In genomic region chr16:4499196-4499555, GRCh38 we compare ENCODE assay signal across 27 cellular contexts. TPM values are rescaled to one million over a fixed set of nuclear protein-coding genes. Genes with fewer than 3 reads are reported as not detected.
DNase-seq lines count a peak whose midpoint lies in the region; ATAC-seq and TF ChIP-seq lines count a peak whose summit lies in the region.
"Had no signal": no experiment of that assay in that cellular context is flagged by ENCODE, and none has a peak within 500 bp of the region (broad histone marks: within the 10 kb centered on the region; RNA-seq: fewer than 3 reads in every experiment).

No MANE protein-coding gene starts in this region.

- H3K9me3 ChIP-seq in CD8-positive, alpha-beta T cell (ENCODE audit: low read length) = no peaks in the 10 kb centered on the region
- no peaks in the 10 kb centered on the region for H3K9me3 ChIP-seq in T-helper 17 cell (ENCODE audit: control insufficient read depth, low read length, poor library complexity, severe bottlenecking)
- no peaks in the 10 kb centered on the region for H3K9me3 ChIP-seq in esophagus (ENCODE audit: control insufficient read depth in 2 of 2, insufficient read depth in 1 of 2, low read depth in 1 of 2, low read length in 1 of 2)
- H3K9me3 ChIP-seq: gastroesophageal sphincter, left ventricle myocardium inferior, tibial nerve had no signal

- CTCF ChIA-PET in CD8-positive, alpha-beta T cell (lab: Charles Lee) = interaction anchor here (2.1 kb wide), 1 partner anchor 9 kb away, joined by 7 read pairs; no protein-coding TSS in a partner anchor

- no peak for TF ChIP-seq CTCF in CD8-positive, alpha-beta T cell (IDR thresholded peaks at IDR 0.05)

- POLR2A ChIA-PET in CD8-positive, alpha-beta T cell (lab: Charles Lee) = interaction anchor here (3.3 kb wide), 1 partner anchor 9 kb away, joined by 20 read pairs; no protein-coding TSS in a partner anchor

- no peak overlapping the region for H3K4me3 ChIP-seq in CD8-positive, alpha-beta T cell (ENCODE audit: low read depth, low read length)
- no peak overlapping the region for H3K4me3 ChIP-seq in esophagus (ENCODE audit: low read depth in 1 of 2, low read length in 2 of 2)
- H3K4me3 ChIP-seq: gastroesophageal sphincter, left ventricle myocardium inferior, tibial nerve had no signal

- peaks cover 50% of the 10 kb centered on the region for H3K36me3 Mint-ChIP-seq in CD8-positive, alpha-beta T cell
- H3K36me3 Mint-ChIP-seq in T-helper 17 cell (ENCODE audit: low read depth) = no peaks in the 10 kb centered on the region
- H3K36me3 Mint-ChIP-seq in stimulated activated effector memory CD8-positive, alpha-beta T cell treated with anti-CD3 and anti-CD28 coated beads, Interleukin-12 subunit alpha, Interleukin-12 subunit beta, amount 100 ng/mL, for 72 hours = peaks cover 31% of the 10 kb centered on the region
- H3K36me3 Mint-ChIP-seq: naive B cell had no signal

- peaks cover 92% of the 10 kb centered on the region for H3K4me1 ChIP-seq in CD8-positive, alpha-beta T cell (ENCODE audit: insufficient read depth, low read length)
- H3K4me1 ChIP-seq in esophagus (ENCODE audit: control insufficient read depth in 2 of 2, insufficient read depth in 2 of 2, low read length in 1 of 2) = peaks cover 3 to 18% of the 10 kb centered on the region in 2 donors

- no peak overlapping the region for H3K4me3 Mint-ChIP-seq in CD8-positive, alpha-beta T cell
- peak overlapping the region; percentile 19 for H3K4me3 Mint-ChIP-seq in T-helper 17 cell
- no peak overlapping the region for H3K4me3 Mint-ChIP-seq in stimulated activated effector memory CD8-positive, alpha-beta T cell treated with anti-CD3 and anti-CD28 coated beads, Interleukin-12 subunit alpha, Interleukin-12 subunit beta, amount 100 ng/mL, for 72 hours
- H3K4me3 Mint-ChIP-seq: activated CD4-positive, alpha-beta T cell treated with anti-CD3 and anti-CD28 coated beads, Interleukin-2, amount 10 ng/mL, durations not matched to agents 24 days and 14 days; activated T-cell treated with anti-CD3 and anti-CD28 coated beads, Interleukin-2, amount 50 U/mL, for 4 hours; endodermal cell; naive B cell; stimulated activated naive CD8-positive, alpha-beta T cell treated with anti-CD3 and anti-CD28 coated beads, Interleukin-15, amount 100 ng/mL, for 72 hours had no signal

- WGBS in esophagus, 2 donors = 86 to 89% methylated on average over 4 of the region's 4 CpGs

- ATAC-seq in CD8-positive, alpha-beta T cell = no peak
- ATAC-seq in T-helper 17 cell = no peak
- ATAC-seq in stimulated activated effector memory CD8-positive, alpha-beta T cell treated with anti-CD3 and anti-CD28 coated beads, Interleukin-12 subunit alpha, Interleukin-12 subunit beta, amount 100 ng/mL, for 72 hours = no peak
- ATAC-seq: activated T-cell treated with anti-CD3 and anti-CD28 coated beads, Interleukin-2, amount 50 U/mL, for 4 hours; gastroesophageal sphincter; stimulated activated naive CD8-positive, alpha-beta T cell treated with anti-CD3 and anti-CD28 coated beads, Interleukin-15, amount 100 ng/mL, for 72 hours had no signal

- no peaks in the 10 kb centered on the region for H3K27me3 Mint-ChIP-seq in CD8-positive, alpha-beta T cell (ENCODE audit: low read depth)
- H3K27me3 Mint-ChIP-seq in T-helper 17 cell = no peaks in the 10 kb centered on the region
- H3K27me3 Mint-ChIP-seq: activated CD4-positive, alpha-beta T cell treated with anti-CD3 and anti-CD28 coated beads, Interleukin-2, amount 10 ng/mL, durations not matched to agents 24 days and 14 days; naive B cell; stimulated activated naive CD8-positive, alpha-beta T cell treated with anti-CD3 and anti-CD28 coated beads, Interleukin-15, amount 100 ng/mL, for 72 hours had no signal

- H3K4me1 Mint-ChIP-seq in CD8-positive, alpha-beta T cell (ENCODE audit: low read depth) = peaks cover 91% of the 10 kb centered on the region
- peaks cover 73% of the 10 kb centered on the region for H3K4me1 Mint-ChIP-seq in T-helper 17 cell
- peaks cover 63% of the 10 kb centered on the region for H3K4me1 Mint-ChIP-seq in stimulated activated effector memory CD8-positive, alpha-beta T cell treated with anti-CD3 and anti-CD28 coated beads, Interleukin-12 subunit alpha, Interleukin-12 subunit beta, amount 100 ng/mL, for 72 hours

- H3K27me3 ChIP-seq in CD8-positive, alpha-beta T cell (ENCODE audit: insufficient read depth, low read length) = no peaks in the 10 kb centered on the region
- no peaks in the 10 kb centered on the region for H3K27me3 ChIP-seq in esophagus (ENCODE audit: control insufficient read depth in 1 of 2, insufficient read depth in 2 of 2, low read length in 2 of 2)
- H3K27me3 ChIP-seq: gastroesophageal sphincter, tibial nerve had no signal

- peak overlapping the region; percentile 61 for H3K27ac Mint-ChIP-seq in CD8-positive, alpha-beta T cell
- H3K27ac Mint-ChIP-seq in T-helper 17 cell = peak overlapping the region; percentile 97
- peak overlapping the region; percentile 65 for H3K27ac Mint-ChIP-seq in stimulated activated effector memory CD8-positive, alpha-beta T cell treated with anti-CD3 and anti-CD28 coated beads, Interleukin-12 subunit alpha, Interleukin-12 subunit beta, amount 100 ng/mL, for 72 hours
- H3K27ac Mint-ChIP-seq: activated CD4-positive, alpha-beta T cell treated with anti-CD3 and anti-CD28 coated beads, Interleukin-2, amount 10 ng/mL, durations not matched to agents 24 days and 14 days; endodermal cell had no signal

- peaks cover 10% of the 10 kb centered on the region for H3K36me3 ChIP-seq in CD8-positive, alpha-beta T cell (ENCODE audit: insufficient read depth, low read length)
- H3K36me3 ChIP-seq in esophagus (ENCODE audit: control insufficient read depth in 2 of 2, insufficient read depth in 2 of 2, low read length in 1 of 2) = no peaks in the 10 kb centered on the region

- no peak for DNase-seq in CD8-positive, alpha-beta T cell
- DNase-seq in T-helper 17 cell (no peak), NCI-H1048 (lab: John Stamatoyannopoulos, UW) (no peak), EL (no peak)
- no peak for DNase-seq in stimulated activated effector memory CD8-positive, alpha-beta T cell treated with anti-CD3 and anti-CD28 coated beads, Interleukin-12 subunit alpha, Interleukin-12 subunit beta, amount 100 ng/mL, for 72 hours (ENCODE audit: low spot score in 2 of 2)
- no peak for DNase-seq in stimulated activated CD4-positive, alpha-beta T cell treated with anti-CD3 and anti-CD28 coated beads, Interleukin-4, amount 100 ng/mL, for 1 hour
- DNase-seq: activated CD4-positive, alpha-beta T cell treated with anti-CD3 and anti-CD28 coated beads, Interleukin-2, amount 10 ng/mL, durations not matched to agents 24 days and 14 days; activated naive CD4-positive, alpha-beta T cell treated with Interleukin-2 at 50 U/mL for 16 hours; activated T-cell treated with anti-CD3 and anti-CD28 coated beads, Interleukin-2, amount 50 U/mL, for 4 hours; cortex of kidney; endodermal cell; HFFc6; hypothalamus; Kasumi-1; left ventricle myocardium inferior; naive B cell; NCI-H187; NCI-H524 treated with DMSO at 0.1 percent for 48 hours; SHP77; stimulated activated naive CD8-positive, alpha-beta T cell treated with anti-CD3 and anti-CD28 coated beads, Interleukin-15, amount 100 ng/mL, for 72 hours; T-helper 9 cell had no signal

- intact Hi-C loops in CD8-positive, alpha-beta T cell (cut with DNase I, micrococcal nuclease) = no loop called here

- no peaks in the 10 kb centered on the region for H3K9me3 Mint-ChIP-seq in CD8-positive, alpha-beta T cell
- no peaks in the 10 kb centered on the region for H3K9me3 Mint-ChIP-seq in stimulated activated effector memory CD8-positive, alpha-beta T cell treated with anti-CD3 and anti-CD28 coated beads, Interleukin-12 subunit alpha, Interleukin-12 subunit beta, amount 100 ng/mL, for 72 hours
- H3K9me3 Mint-ChIP-seq: activated CD4-positive, alpha-beta T cell treated with anti-CD3 and anti-CD28 coated beads, Interleukin-2, amount 10 ng/mL, durations not matched to agents 24 days and 14 days; activated T-cell treated with anti-CD3 and anti-CD28 coated beads, Interleukin-2, amount 50 U/mL, for 4 hours; endodermal cell; naive B cell; stimulated activated naive CD8-positive, alpha-beta T cell treated with anti-CD3 and anti-CD28 coated beads, Interleukin-15, amount 100 ng/mL, for 72 hours had no signal

- no peak overlapping the region for H3K27ac ChIP-seq in CD8-positive, alpha-beta T cell (ENCODE audit: low read depth, low read length)
- peak overlapping the region; percentile 34 to 58 for H3K27ac ChIP-seq in esophagus (ENCODE audit: low read depth in 2 of 2, low read length in 1 of 2)
- H3K27ac ChIP-seq: HL-60 had no signal

RNA-seq across cellular contexts. Expression of gene HMOX2, which starts 23.0 kb away (rescaled TPM):
- 10 to 100 TPM; 31.7 to 36.4 TPM for total RNA-seq in CD8-positive, alpha-beta T cell
- total RNA-seq in T-helper 17 cell = 10 to 100 TPM; 31.9 to 58.8 TPM
- 10 to 100 TPM; 77.1 to 85.9 TPM for polyA plus RNA-seq in esophagus

RNA-seq across cellular contexts. Expression of gene NMRAL1, which starts 24.8 kb away (rescaled TPM):
- total RNA-seq in CD8-positive, alpha-beta T cell = 10 to 100 TPM; 30.5 to 31.8 TPM
- total RNA-seq in T-helper 17 cell = 10 to 100 TPM; 40.5 to 45.4 TPM
- polyA plus RNA-seq in esophagus = 10 to 100 TPM; 39.8 to 40.7 TPM

RNA-seq across cellular contexts. Expression of gene CDIP1, which starts 39.4 kb away (rescaled TPM):
- 10 to 100 TPM; 21.7 to 25.0 TPM for total RNA-seq in CD8-positive, alpha-beta T cell
- total RNA-seq in T-helper 17 cell = 10 to 100 TPM; 20.2 to 29.5 TPM
- 10 to 100 TPM; 12.0 to 12.1 TPM for polyA plus RNA-seq in esophagus

RNA-seq across cellular contexts. Expression of gene C16orf96, which starts 57.0 kb away (rescaled TPM):
- total RNA-seq in CD8-positive, alpha-beta T cell = under 1 TPM; 0.27 to 0.42 TPM
- under 1 TPM; 0.08 to 0.20 TPM for total RNA-seq in T-helper 17 cell
- polyA plus RNA-seq in esophagus = under 1 TPM; 0.04 to 0.08 TPM
- total RNA-seq: activated CD4-positive, alpha-beta T cell treated with anti-CD3 and anti-CD28 coated beads, Interleukin-2, amount 10 ng/mL, durations not matched to agents 24 days and 14 days; HFFc6; osteoblast had no signal
- polyA plus RNA-seq: BJ had no signal
